In the genomic region with DNA sequence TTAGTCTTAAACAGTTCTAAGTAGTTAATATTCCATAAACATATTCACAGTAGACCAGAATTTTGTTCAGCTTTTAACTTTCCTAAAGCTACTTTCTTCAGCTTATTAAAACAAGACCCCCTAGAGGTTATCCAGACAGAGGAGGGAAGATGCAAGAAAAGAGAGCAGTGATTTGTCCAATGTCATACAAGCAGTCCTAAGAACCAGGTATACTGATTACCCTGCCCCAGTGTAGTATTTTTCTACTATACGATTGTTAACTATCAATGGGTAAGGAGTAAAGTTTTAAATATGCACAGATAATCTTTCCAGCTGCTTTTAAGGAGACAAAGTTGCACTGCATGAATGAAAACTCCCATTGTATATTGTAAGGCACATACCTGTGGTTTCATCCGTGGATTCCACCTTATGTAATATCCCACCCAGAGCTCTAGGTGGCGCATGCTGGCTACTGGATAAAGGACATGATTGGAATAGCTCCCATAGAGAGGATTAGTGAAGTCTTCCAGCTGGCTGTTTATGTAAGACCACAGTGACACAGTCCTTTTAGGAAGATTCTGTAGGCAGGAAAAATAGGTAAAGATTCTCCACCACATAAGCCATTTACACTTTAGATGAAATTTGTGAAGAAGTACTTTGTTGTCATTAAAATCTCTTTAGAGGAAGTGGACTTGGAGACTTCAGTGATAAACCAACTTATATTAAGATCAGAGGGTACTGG, we compare ENCODE assay signal across 1 cellular context.
TF ChIP-seq lines count a peak whose summit lies in the region.

No MANE protein-coding gene starts in this region.

TF ChIP-seq in HCT116, 20 proteins besides CTCF, POLR2A, EP300 and RAD21 (continued from another document):
- TF ChIP-seq, protein P1, sequence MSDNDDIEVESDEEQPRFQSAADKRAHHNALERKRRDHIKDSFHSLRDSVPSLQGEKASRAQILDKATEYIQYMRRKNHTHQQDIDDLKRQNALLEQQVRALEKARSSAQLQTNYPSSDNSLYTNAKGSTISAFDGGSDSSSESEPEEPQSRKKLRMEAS (IDR thresholded peaks at IDR 0.05): no peak
- no peak for TF ChIP-seq JUND (IDR thresholded peaks at IDR 0.05)
- TF ChIP-seq POLR2AphosphoS5 (IDR thresholded peaks at IDR 0.05; ENCODE audit: low read depth, low read length): no peak
- TF ChIP-seq, protein P2, sequence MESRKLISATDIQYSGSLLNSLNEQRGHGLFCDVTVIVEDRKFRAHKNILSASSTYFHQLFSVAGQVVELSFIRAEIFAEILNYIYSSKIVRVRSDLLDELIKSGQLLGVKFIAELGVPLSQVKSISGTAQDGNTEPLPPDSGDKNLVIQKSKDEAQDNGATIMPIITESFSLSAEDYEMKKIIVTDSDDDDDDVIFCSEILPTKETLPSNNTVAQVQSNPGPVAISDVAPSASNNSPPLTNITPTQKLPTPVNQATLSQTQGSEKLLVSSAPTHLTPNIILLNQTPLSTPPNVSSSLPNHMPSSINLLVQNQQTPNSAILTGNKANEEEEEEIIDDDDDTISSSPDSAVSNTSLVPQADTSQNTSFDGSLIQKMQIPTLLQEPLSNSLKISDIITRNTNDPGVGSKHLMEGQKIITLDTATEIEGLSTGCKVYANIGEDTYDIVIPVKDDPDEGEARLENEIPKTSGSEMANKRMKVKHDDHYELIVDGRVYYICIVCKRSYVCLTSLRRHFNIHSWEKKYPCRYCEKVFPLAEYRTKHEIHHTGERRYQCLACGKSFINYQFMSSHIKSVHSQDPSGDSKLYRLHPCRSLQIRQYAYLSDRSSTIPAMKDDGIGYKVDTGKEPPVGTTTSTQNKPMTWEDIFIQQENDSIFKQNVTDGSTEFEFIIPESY (IDR thresholded peaks at IDR 0.05; ENCODE audit: extremely low read depth, insufficient replicate concordance, low read length): no peak
- TF ChIP-seq SIN3A (IDR thresholded peaks at IDR 0.05; ENCODE audit: low read depth): no peak
- TF ChIP-seq YY1 (IDR thresholded peaks at IDR 0.05; ENCODE audit: extremely low read depth, insufficient replicate concordance, low read depth, low read length): no peak
- TF ChIP-seq EZH2phosphoT487 (IDR thresholded peaks at IDR 0.05; ENCODE audit: borderline replicate concordance): no peak
- TF ChIP-seq SP1 (IDR thresholded peaks at IDR 0.05; ENCODE audit: low read depth): no peak
- no peak for TF ChIP-seq SRF (IDR thresholded peaks at IDR 0.05; ENCODE audit: low read depth)
- no peak for TF ChIP-seq ZNF274 (IDR thresholded peaks at IDR 0.05; ENCODE audit: low read depth, low read length)
- TF ChIP-seq EGR1 (IDR thresholded peaks at IDR 0.05; ENCODE audit: low read depth): no peak
- no peak for TF ChIP-seq TCF7L2 (IDR thresholded peaks at IDR 0.05; ENCODE audit: borderline replicate concordance, extremely low read depth, insufficient read depth, insufficient read length)
- TF ChIP-seq FOSL1 (IDR thresholded peaks at IDR 0.05; ENCODE audit: low read depth): no peak
- no peak for TF ChIP-seq ZFX (IDR thresholded peaks at IDR 0.05)
- TF ChIP-seq ELF1 (IDR thresholded peaks at IDR 0.05; ENCODE audit: borderline replicate concordance, low read depth): no peak
- no peak for TF ChIP-seq CBX3 (IDR thresholded peaks at IDR 0.05; ENCODE audit: low read depth)
- TF ChIP-seq, protein P3, sequence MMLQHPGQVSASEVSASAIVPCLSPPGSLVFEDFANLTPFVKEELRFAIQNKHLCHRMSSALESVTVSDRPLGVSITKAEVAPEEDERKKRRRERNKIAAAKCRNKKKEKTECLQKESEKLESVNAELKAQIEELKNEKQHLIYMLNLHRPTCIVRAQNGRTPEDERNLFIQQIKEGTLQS (IDR thresholded peaks at IDR 0.05): no peak
- TF ChIP-seq CEBPB (IDR thresholded peaks at IDR 0.05; ENCODE audit: low read depth): no peak
